19 cellular contexts compared by ENCODE assay signal in genomic region chrX:53587795-53588194, GRCh38.
"Had no signal": no experiment of that assay in that cellular context is flagged by ENCODE, and none has a peak within 500 bp of the region (broad histone marks: within the 10 kb centered on the region; RNA-seq: fewer than 3 reads in every experiment).

No MANE protein-coding gene starts in this region.

- H3K27me3 Mint-ChIP-seq: naive thymus-derived CD4-positive, alpha-beta T cell; stimulated activated naive CD8-positive, alpha-beta T cell treated with anti-CD3 and anti-CD28 coated beads, Interleukin-15, amount 100 ng/mL, for 72 hours had no signal

- DNase-seq: activated CD8-positive, alpha-beta memory T cell treated with anti-CD3 and anti-CD28 coated beads for 24 hours; activated effector memory CD4-positive, alpha-beta T cell treated with Interleukin-2 at 50 U/mL for 16 hours; activated naive CD4-positive, alpha-beta T cell treated with anti-CD3 and anti-CD28 coated beads, Interleukin-2, amount 50 U/mL, for 16 hours; central memory CD4-positive, alpha-beta T cell; dermis blood vessel endothelial cell; effector CD8-positive, alpha-beta T cell; foreskin melanocyte; kidney; lower lobe of right lung; mesendoderm; naive thymus-derived CD4-positive, alpha-beta T cell; ovary; SIG-M5; SK-N-SH; stimulated activated CD4-positive, alpha-beta T cell treated with anti-CD3 and anti-CD28 coated beads, Interleukin-4, amount 100 ng/mL, for 24 hours; stimulated activated naive CD8-positive, alpha-beta T cell treated with anti-CD3 and anti-CD28 coated beads, Interleukin-15, amount 100 ng/mL, for 72 hours; tibial artery; WERI-Rb-1 had no signal

- ATAC-seq: left lobe of liver; lower lobe of right lung; naive thymus-derived CD4-positive, alpha-beta T cell; stimulated activated naive CD8-positive, alpha-beta T cell treated with anti-CD3 and anti-CD28 coated beads, Interleukin-15, amount 100 ng/mL, for 72 hours had no signal

- H3K4me3 Mint-ChIP-seq: naive thymus-derived CD4-positive, alpha-beta T cell; stimulated activated naive CD8-positive, alpha-beta T cell treated with anti-CD3 and anti-CD28 coated beads, Interleukin-15, amount 100 ng/mL, for 72 hours had no signal

- H3K9me3 Mint-ChIP-seq: naive thymus-derived CD4-positive, alpha-beta T cell; stimulated activated naive CD8-positive, alpha-beta T cell treated with anti-CD3 and anti-CD28 coated beads, Interleukin-15, amount 100 ng/mL, for 72 hours had no signal

- H3K27ac Mint-ChIP-seq: stimulated activated naive CD8-positive, alpha-beta T cell treated with anti-CD3 and anti-CD28 coated beads, Interleukin-15, amount 100 ng/mL, for 72 hours had no signal
